8 cellular contexts compared by ENCODE assay signal in genomic region chr16:85687651-85688471, GRCh38. TPM values are rescaled to one million over a fixed set of nuclear protein-coding genes. Genes with fewer than 3 reads are reported as not detected.
A peak's percentile ranks its signal among the peaks of the same experiment; 100 is the strongest.
DNase-seq lines count a peak whose midpoint lies in the region; ATAC-seq and TF ChIP-seq lines count a peak whose summit lies in the region.

No MANE protein-coding gene starts in this region.

- H3K4me3 ChIP-seq in GM23248: peak overlapping the region; percentile 77
- H3K4me3 ChIP-seq in fibroblast of villous mesenchyme (ENCODE audit: low read depth, low read length): peak overlapping the region; percentile 67
- peak overlapping the region; percentile 76 for H3K4me3 ChIP-seq in smooth muscle cell

- peak overlapping the region; percentile 79 for H3K4me2 ChIP-seq in GM23248 (ENCODE audit: unreplicated experiment)
- H3K4me2 ChIP-seq in smooth muscle cell: peak overlapping the region; percentile 96

- H3K79me2 ChIP-seq in GM23248 (ENCODE audit: insufficient read depth) (no peaks in the 10 kb centered on the region), smooth muscle cell (ENCODE audit: low read depth) (no peaks in the 10 kb centered on the region)

- no peaks in the 10 kb centered on the region for H3K4me1 ChIP-seq in GM23248 (ENCODE audit: insufficient read depth)
- peaks cover 7% of the 10 kb centered on the region for H3K4me1 ChIP-seq in smooth muscle cell (ENCODE audit: low read depth)

- H3K9me2 ChIP-seq in GM23248 (ENCODE audit: insufficient read depth): no peaks in the 10 kb centered on the region

- ATAC-seq in SK-N-SH treated with all-trans-retinoic acid at 6 μM for 48 hours (peak; percentile 3), GM21529 (IDR thresholded peaks at IDR 0.05; ENCODE audit: unreplicated experiment) (no peak), GM21717 (IDR thresholded peaks at IDR 0.05; ENCODE audit: unreplicated experiment) (no peak)

- in situ Hi-C loops in GM23248 (cut with MboI): no loop called here

- WGBS in GM23248 (ENCODE audit: low coverage in 1 of 2, low lambda C conversion rate in 2 of 2, missing lambda C conversion rate in 2 of 2), 2 experiments: 70 to 71% methylated on average over 43 to 49 of the region's 49 CpGs
- 86% methylated on average over 49 of the region's 49 CpGs for WGBS in smooth muscle cell (ENCODE audit: low lambda C conversion rate)

- DNase-seq in GM23248: no peak
- DNase-seq in fibroblast of villous mesenchyme (ENCODE audit: low read depth): no peak
- no peak for DNase-seq in smooth muscle cell (lab: John Stamatoyannopoulos, UW; ENCODE audit: unreplicated experiment)
- DNase-seq in GOT3 (lab: John Stamatoyannopoulos, UW): no peak
- DNase-seq in RPMI8226: no peak

- peak overlapping the region; percentile 90 for H2AFZ ChIP-seq in GM23248
- peak overlapping the region; percentile 72 for H2AFZ ChIP-seq in smooth muscle cell (ENCODE audit: low read depth)

- TF ChIP-seq CTCF in fibroblast of villous mesenchyme (IDR thresholded peaks at IDR 0.05; ENCODE audit: insufficient read depth, low read depth, low read length) (no peak), smooth muscle cell (IDR thresholded peaks at IDR 0.05; ENCODE audit: borderline replicate concordance, insufficient read depth, poor library complexity, severe bottlenecking) (no peak)

- peaks cover 11% of the 10 kb centered on the region; the same call in 1 of the 2 replicates for H3K27me3 ChIP-seq in GM23248 (replicated peaks; ENCODE audit: insufficient read depth)
- H3K27me3 ChIP-seq in smooth muscle cell (ENCODE audit: low read depth): no peaks in the 10 kb centered on the region

- H3K9me3 ChIP-seq in GM23248 (ENCODE audit: low read depth) (no peaks in the 10 kb centered on the region), smooth muscle cell (replicated peaks; ENCODE audit: low read depth) (no peaks in the 10 kb centered on the region)

- H3K9ac ChIP-seq in GM23248 (peak overlapping the region; percentile 68), smooth muscle cell (ENCODE audit: low read depth) (no peak overlapping the region)

- H4K20me1 ChIP-seq in GM23248 (ENCODE audit: insufficient read depth) (no peaks in the 10 kb centered on the region), smooth muscle cell (ENCODE audit: low read depth) (no peaks in the 10 kb centered on the region)

- no peaks in the 10 kb centered on the region for H3K36me3 ChIP-seq in GM23248 (ENCODE audit: low read depth)
- H3K36me3 ChIP-seq in smooth muscle cell (ENCODE audit: low read depth): no peaks in the 10 kb centered on the region

- no peak overlapping the region for H3K27ac ChIP-seq in GM23248
- H3K27ac ChIP-seq in smooth muscle cell (ENCODE audit: low read depth): no peak overlapping the region

- no peaks in the 10 kb centered on the region for H3F3A ChIP-seq in GM23248 (ENCODE audit: insufficient read depth)
- H3F3A ChIP-seq in smooth muscle cell (ENCODE audit: low read depth): no peaks in the 10 kb centered on the region

TF ChIP-seq in SK-N-SH treated with all-trans-retinoic acid at 6 μM for 48 hours, 23 proteins besides CTCF, POLR2A, EP300 and RAD21:
- TF ChIP-seq ZFP3 (CRISPR knock-in tag; IDR thresholded peaks at IDR 0.05): no peak
- no peak for TF ChIP-seq OSR1 (CRISPR knock-in tag; IDR thresholded peaks at IDR 0.05)
- no peak for TF ChIP-seq PATZ1 (CRISPR knock-in tag; IDR thresholded peaks at IDR 0.05; ENCODE audit: borderline replicate concordance)
- TF ChIP-seq SNAI2 (CRISPR knock-in tag; IDR thresholded peaks at IDR 0.05): no peak
- no peak for TF ChIP-seq GLIS3 (CRISPR knock-in tag; IDR thresholded peaks at IDR 0.05)
- no peak for TF ChIP-seq BACH2 (CRISPR knock-in tag; IDR thresholded peaks at IDR 0.05; ENCODE audit: borderline replicate concordance)
- TF ChIP-seq CSRNP3 (CRISPR knock-in tag; IDR thresholded peaks at IDR 0.05): no peak

RNA-seq across cellular contexts. Expression of gene GINS2, which starts 0.9 kb away (rescaled TPM):
- 3.8 and 9.9 TPM in 2 replicates for total RNA-seq in GM23248 (2014; rRNA removed; shearing (Covaris generic))
- polyA plus RNA-seq in GM23248 (2016; fragmentation: Nextera tagmentation; extraction: Ambion mirVana) (6.5 and 8.9 TPM in 2 replicates), smooth muscle cell (6.8 and 10.4 TPM in 2 replicates)
- total RNA-seq in fibroblast of villous mesenchyme (5.8 and 8.6 TPM in 2 replicates), smooth muscle cell (5.3 and 6.7 TPM in 2 replicates)
